In the genomic region with DNA sequence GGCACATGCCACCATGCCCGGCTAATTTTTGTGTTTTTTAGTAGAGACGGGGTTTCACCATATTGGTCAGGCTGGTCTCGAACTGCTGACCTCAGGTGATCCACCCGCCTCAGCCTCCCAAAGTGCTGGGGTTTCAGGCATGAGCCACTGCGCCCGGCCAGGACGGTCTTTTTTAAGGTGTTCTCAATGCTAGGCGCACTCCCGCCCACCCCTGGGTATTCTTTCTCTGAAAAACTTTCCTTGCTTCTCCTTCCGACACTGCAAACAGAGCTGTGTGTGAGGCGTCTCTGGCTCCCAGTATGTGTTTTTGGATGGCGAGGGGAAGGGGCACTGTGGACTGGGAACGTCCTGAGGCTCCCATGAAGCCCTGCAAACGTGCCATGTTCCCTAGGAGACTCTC, we compare ENCODE assay signal across 1 cellular context. TPM values are rescaled to one million over a fixed set of nuclear protein-coding genes. Genes with fewer than 3 reads are reported as not detected.
"Had no signal": no experiment of that assay in that cellular context is flagged by ENCODE, and none has a peak within 500 bp of the region (broad histone marks: within the 10 kb centered on the region; RNA-seq: fewer than 3 reads in every experiment).

No MANE protein-coding gene starts in this region.

RNA-seq across cellular contexts. Expression of gene RASL10A, which starts 2.3 kb away (rescaled TPM):
- total RNA-seq: IMR-90 had no signal
